Comparison of ENCODE assay signal across 9 cellular contexts in genomic region chr5:157596449-157596848, GRCh38. TPM values are rescaled to one million over a fixed set of nuclear protein-coding genes. Genes with fewer than 3 reads are reported as not detected.
DNase-seq lines count a peak whose midpoint lies in the region; ATAC-seq and TF ChIP-seq lines count a peak whose summit lies in the region.
"Had no signal": no experiment of that assay in that cellular context is flagged by ENCODE, and none has a peak within 500 bp of the region (broad histone marks: within the 10 kb centered on the region; RNA-seq: fewer than 3 reads in every experiment).

No MANE protein-coding gene starts in this region.

- DNase-seq in effector memory CD8-positive, alpha-beta T cell: no peak
- DNase-seq in C1 segment of cervical spinal cord (lab: John Stamatoyannopoulos, UW) (no peak), SHP77 (lab: John Stamatoyannopoulos, UW) (no peak), NCI-H146 (lab: John Stamatoyannopoulos, UW) (no peak), sciatic nerve (ENCODE audit: low spot score) (no peak)

- H3K4me1 ChIP-seq in KMS-11 (ENCODE audit: low read depth, poor library complexity, severe bottlenecking): peaks cover 87% of the 10 kb centered on the region

- no peaks in the 10 kb centered on the region for H3K79me2 ChIP-seq in KMS-11 (ENCODE audit: insufficient read depth, low read depth)

- no peaks in the 10 kb centered on the region for H3K27me3 Mint-ChIP-seq in effector memory CD8-positive, alpha-beta T cell

- H3K36me3 Mint-ChIP-seq in effector memory CD8-positive, alpha-beta T cell (ENCODE audit: insufficient read depth): no peaks in the 10 kb centered on the region

- H3K4me1 Mint-ChIP-seq in effector memory CD8-positive, alpha-beta T cell (ENCODE audit: low read depth in 2 of 2): peaks cover 14 to 49% of the 10 kb centered on the region in 2 donors

- no peaks in the 10 kb centered on the region for H3K9me3 Mint-ChIP-seq in effector memory CD8-positive, alpha-beta T cell

- intact Hi-C loops in sciatic nerve (cut with DNase I): no loop called here

- H3K27ac ChIP-seq in KMS-11: peak overlapping the region; percentile 51

- H3K4me2 ChIP-seq in KMS-11: peak overlapping the region; percentile 52

- H2AFZ ChIP-seq in KMS-11 (ENCODE audit: low read depth): no peak overlapping the region

- H3K9ac ChIP-seq in KMS-11: no peak overlapping the region

- H3K4me3 ChIP-seq in KMS-11 (IDR thresholded peaks at IDR 0.05; ENCODE audit: insufficient read depth, low read depth, low read length): no peak overlapping the region

- H3K27me3 ChIP-seq in KMS-11 (ENCODE audit: insufficient read depth, low read depth): no peaks in the 10 kb centered on the region

- TF ChIP-seq CTCF in KMS-11 (conservative IDR thresholded peaks at IDR 0.05; ENCODE audit: low read depth, low read length): no peak

- H3K27ac Mint-ChIP-seq in effector memory CD8-positive, alpha-beta T cell: no peak overlapping the region

- ATAC-seq in GM18508 (IDR thresholded peaks at IDR 0.05; ENCODE audit: insufficient read depth, unreplicated experiment) (peak; percentile 50), GM21619 (IDR thresholded peaks at IDR 0.05; ENCODE audit: unreplicated experiment) (peak; percentile 71), sciatic nerve (no peak)
- peak; percentile 69 for ATAC-seq in effector memory CD8-positive, alpha-beta T cell (replicated peaks)

- no peaks in the 10 kb centered on the region for H3K36me3 ChIP-seq in KMS-11 (ENCODE audit: insufficient read depth)

- no peaks in the 10 kb centered on the region for H4K20me1 ChIP-seq in KMS-11 (ENCODE audit: insufficient read depth)

- peak overlapping the region in 1 of 2 donors; percentile 18 for H3K4me3 Mint-ChIP-seq in effector memory CD8-positive, alpha-beta T cell

RNA-seq across cellular contexts. Expression of gene ADAM19, which starts 20.9 kb away (rescaled TPM):
- 23.0 TPM for total RNA-seq in sciatic nerve

RNA-seq across cellular contexts. Expression of gene SOX30, which starts 55.8 kb away (rescaled TPM):
- 0.13 TPM for total RNA-seq in sciatic nerve
- total RNA-seq: pulmonary artery endothelial cell had no signal
